Comparison of ENCODE assay signal across 9 cellular contexts in genomic region chr3:3170998-3171397, GRCh38. TPM values are rescaled to one million over a fixed set of nuclear protein-coding genes. Genes with fewer than 3 reads are reported as not detected.
DNase-seq lines count a peak whose midpoint lies in the region; ATAC-seq and TF ChIP-seq lines count a peak whose summit lies in the region.
"Had no signal": no experiment of that assay in that cellular context is flagged by ENCODE, and none has a peak within 500 bp of the region (broad histone marks: within the 10 kb centered on the region; RNA-seq: fewer than 3 reads in every experiment).

No MANE protein-coding gene starts in this region.

- TF ChIP-seq CTCF in HEK293 (tag by site-specific recombination; IDR thresholded peaks at IDR 0.05) (no peak), fibroblast of lung (conservative IDR thresholded peaks at IDR 0.05 in 1 of 2, IDR thresholded peaks at IDR 0.05 in 1 of 2; ENCODE audit: low read depth in 1 of 2, low read length in 2 of 2) (peak in 1 of 2 donors; percentile 36), spleen (IDR thresholded peaks at IDR 0.05 in 8 of 11, conservative IDR thresholded peaks at IDR 0.05 in 3 of 11) (peak in 8 of 11 experiments; percentile 25 to 54 (median 34))

- no peak overlapping the region for H3K4me2 ChIP-seq in fibroblast of lung (ENCODE audit: extremely low read depth, insufficient read depth, low read length)

- 59 to 70% (median 61%) methylated on average over 5 of the region's 5 CpGs for WGBS in spleen, 5 donors

- no peak overlapping the region for H3K9ac ChIP-seq in fibroblast of lung (ENCODE audit: insufficient read depth, low read length)
- H3K9ac ChIP-seq: BLaER1 had no signal

- intact Hi-C loops in spleen (cut with DNase I; ENCODE audit: low total_unique reads), result no loop called here

- POLR2A ChIA-PET in HEK293 (lab: Yijun Ruan, JAX), result no interaction called here

- H3K27ac ChIP-seq in HEK293 (ENCODE audit: extremely low read depth, low read depth, low read length) (no peak overlapping the region), fibroblast of lung (ENCODE audit: insufficient read depth, low read length) (no peak overlapping the region), spleen (peak overlapping the region in 6 of 8 donors; percentile 17 to 91 (median 88))

- peak; percentile 0 for DNase-seq in DMS53 (lab: John Stamatoyannopoulos, UW)
- DNase-seq in DMS53 treated with DMSO at 0.1 percent for 48 hours (lab: John Stamatoyannopoulos, UW; ENCODE audit: unreplicated experiment), result no peak
- peak; percentile 6 for DNase-seq in SKM-1 (lab: John Stamatoyannopoulos, UW; ENCODE audit: unreplicated experiment)
- peak; percentile 17 to 48 for DNase-seq in fibroblast of lung (ENCODE audit: low read depth in 2 of 2)
- DNase-seq in spleen, result no peak
- DNase-seq in NCI-H446 treated with DMSO at 0.1 percent for 48 hours (lab: John Stamatoyannopoulos, UW), result no peak

- H3K79me2 ChIP-seq in fibroblast of lung (ENCODE audit: control insufficient read depth, insufficient read depth, low read length), result peaks cover 4% of the 10 kb centered on the region

- CTCF ChIA-PET in HEK293 (lab: Yijun Ruan, JAX), result interaction anchor here (0.6 to 1.9 kb wide), 8 partner anchors 11 to 661 kb away, joined by 3 to 7 read pairs (median 3); no protein-coding TSS in a partner anchor

- H3K36me3 ChIP-seq in HEK293 (ENCODE audit: control insufficient read depth in 2 of 2, insufficient read depth in 1 of 2, low read length in 2 of 2), result peaks cover 48 to 80% of the 10 kb centered on the region in 2 experiments
- peaks cover 2% of the 10 kb centered on the region for H3K36me3 ChIP-seq in fibroblast of lung (ENCODE audit: control insufficient read depth, insufficient read depth, low read length)
- H3K36me3 ChIP-seq in spleen, result peaks cover 0 to 100% (median 69%) of the 10 kb centered on the region in 6 donors

- TF ChIP-seq POLR2A in spleen (IDR thresholded peaks at IDR 0.05), result no peak

- H3K9me3 ChIP-seq in HEK293 (ENCODE audit: control insufficient read depth, insufficient read depth, low read depth, low read length) (no peaks in the 10 kb centered on the region), fibroblast of lung (ENCODE audit: control insufficient read depth, insufficient read depth, low read depth, low read length) (no peaks in the 10 kb centered on the region), spleen (no peaks in the 10 kb centered on the region)

- H3K4me3 ChIP-seq in HEK293 (ENCODE audit: low read depth, low read length) (no peak overlapping the region), fibroblast of lung (replicated peaks in 1 of 4; ENCODE audit: control extremely low read depth in 1 of 4, insufficient read depth in 1 of 4, low read depth in 3 of 4, low read length in 4 of 4) (no peak overlapping the region), spleen (no peak overlapping the region)
- H3K4me3 ChIP-seq: BLaER1 had no signal

- H4K20me1 ChIP-seq in fibroblast of lung (ENCODE audit: control insufficient read depth, extremely low read depth, insufficient read depth, low read length), result no peaks in the 10 kb centered on the region

- ATAC-seq in GM21423 (IDR thresholded peaks at IDR 0.05; ENCODE audit: unreplicated experiment), result no peak

- no peak overlapping the region for H2AFZ ChIP-seq in fibroblast of lung (ENCODE audit: low read length)

- H3K4me1 ChIP-seq in HEK293 (ENCODE audit: control insufficient read depth, insufficient read depth, low read length) (no peaks in the 10 kb centered on the region), fibroblast of lung (ENCODE audit: control insufficient read depth, extremely low read depth, insufficient read depth, low read length) (no peaks in the 10 kb centered on the region), spleen (peaks cover 38 to 71% (median 55%) of the 10 kb centered on the region in 6 donors)

- no peaks in the 10 kb centered on the region for H3K27me3 ChIP-seq in fibroblast of lung (ENCODE audit: control insufficient read depth, insufficient read depth, low read length)
- no peaks in the 10 kb centered on the region for H3K27me3 ChIP-seq in spleen (replicated peaks in 1 of 7)
- H3K27me3 ChIP-seq: BLaER1 had no signal

TF ChIP-seq in HEK293, 187 proteins besides CTCF, POLR2A, EP300 and RAD21:
- TF ChIP-seq ZNF654 (tag by site-specific recombination; IDR thresholded peaks at IDR 0.05; ENCODE audit: low read depth) (peak; percentile 41), ZNF837 (tag by site-specific recombination; IDR thresholded peaks at IDR 0.05) (no peak), ZNF148 (tag by site-specific recombination; IDR thresholded peaks at IDR 0.05; ENCODE audit: borderline replicate concordance) (no peak)

RNA-seq across cellular contexts. Expression of gene CRBN, which starts 8.5 kb away (rescaled TPM):
- total RNA-seq in fibroblast of lung, result 67.4 and 87.1 TPM in 2 replicates
- 30.5 and 32.1 TPM in 2 replicates for polyA plus RNA-seq in fibroblast of lung
- 18.2 and 19.1 TPM in 2 replicates for polyA plus RNA-seq in fibroblast of lung (2012)
- polyA minus RNA-seq in fibroblast of lung (ENCODE audit: low replicate concordance), result 2.7 and 14.3 TPM in 2 replicates
- total RNA-seq in spleen, result 100 to 1,000 TPM in 3 of 7 donors, 10 to 100 TPM in 4; 71.4 to 123 (median 98.6) TPM
- polyA plus RNA-seq in spleen, result 10 to 100 TPM; 33.4 to 38.4 (median 35.3) TPM

RNA-seq across cellular contexts. Expression of gene TRNT1, which starts 44.3 kb away (rescaled TPM):
- total RNA-seq in fibroblast of lung (27.5 and 27.7 TPM in 2 replicates), spleen (10 to 100 TPM; 23.7 to 43.8 (median 33.4) TPM)
- polyA plus RNA-seq in fibroblast of lung (12.0 and 14.9 TPM in 2 replicates), spleen (10 to 100 TPM in 2 of 3 donors, 1 to 10 TPM in 1; 10.0 to 15.1 (median 12.6) TPM)
- 13.8 and 16.2 TPM in 2 replicates for polyA plus RNA-seq in fibroblast of lung (2012)
- polyA minus RNA-seq in fibroblast of lung (ENCODE audit: low replicate concordance), result 4.4 and 10.0 TPM in 2 replicates

Comparison
In these comparisons a context has a peak if more than half of its experiments do, and no peak if none do; other contexts are left out.
1. DNase-seq: peak in DMS53 (single experiment), SKM-1 (single experiment) and fibroblast of lung (2 of 2); none in DMS53 treated with DMSO at 0.1 percent for 48 hours (single experiment), spleen (single experiment) and NCI-H446 treated with DMSO at 0.1 percent for 48 hours (single experiment).
2. H3K27ac ChIP-seq: peak in spleen (6 of 8); none in HEK293 (single experiment) and fibroblast of lung (single experiment).